Comparison of ENCODE assay signal across 14 cellular contexts in genomic region chr20:61933481-61933950, GRCh38.
"Had no signal": no experiment of that assay in that cellular context is flagged by ENCODE, and none has a peak within 500 bp of the region (broad histone marks: within the 10 kb centered on the region; RNA-seq: fewer than 3 reads in every experiment).

No MANE protein-coding gene starts in this region.

- H3K4me1 Mint-ChIP-seq: activated CD8-positive, alpha-beta memory T cell treated with anti-CD3 and anti-CD28 coated beads, Interleukin-2, amount 10 ng/mL, durations not matched to agents 7 days and 5 days had no signal

- H3K27me3 Mint-ChIP-seq: activated CD8-positive, alpha-beta memory T cell treated with anti-CD3 and anti-CD28 coated beads, Interleukin-2, amount 10 ng/mL, durations not matched to agents 7 days and 5 days; stimulated activated naive CD8-positive, alpha-beta T cell treated with anti-CD3 and anti-CD28 coated beads, Interleukin-15, Interleukin-2, amounts not matched to agents 100 ng/mL and 50 ng/mL, for 24 hours had no signal

- H3K27me3 ChIP-seq: testis had no signal

- H3K36me3 ChIP-seq: gastroesophageal sphincter, prostate gland had no signal

- H3K4me1 ChIP-seq: gastroesophageal sphincter, prostate gland, testis had no signal

- H3K27ac ChIP-seq: gastroesophageal sphincter, prostate gland, testis had no signal

- DNase-seq: activated CD4-positive, alpha-beta T cell treated with anti-CD3 and anti-CD28 coated beads, Interleukin-2, amount 50 U/mL, for 4 hours; activated CD8-positive, alpha-beta memory T cell treated with anti-CD3 and anti-CD28 coated beads, Interleukin-2, amount 10 ng/mL, durations not matched to agents 7 days and 5 days; activated naive CD4-positive, alpha-beta T cell treated with Interleukin-2 at 50 U/mL for 16 hours; activated T-cell treated with anti-CD3 and anti-CD28 coated beads, Interleukin-2, amount 50 U/mL, for 24 hours; central memory CD4-positive, alpha-beta T cell; cortex of kidney; effector memory CD4-positive, alpha-beta T cell; stimulated activated CD4-positive, alpha-beta T cell treated with anti-CD3 and anti-CD28 coated beads, Interleukin-4, amount 100 ng/mL, for 24 hours; testis had no signal

- ATAC-seq: activated CD8-positive, alpha-beta memory T cell treated with anti-CD3 and anti-CD28 coated beads, Interleukin-2, amount 10 ng/mL, durations not matched to agents 7 days and 5 days; gastroesophageal sphincter; naive thymus-derived CD8-positive, alpha-beta T cell had no signal

- H3K4me3 Mint-ChIP-seq: activated CD8-positive, alpha-beta memory T cell treated with anti-CD3 and anti-CD28 coated beads, Interleukin-2, amount 10 ng/mL, durations not matched to agents 7 days and 5 days; activated T-cell treated with anti-CD3 and anti-CD28 coated beads, Interleukin-2, amount 50 U/mL, for 24 hours; naive thymus-derived CD8-positive, alpha-beta T cell; stimulated activated naive CD8-positive, alpha-beta T cell treated with anti-CD3 and anti-CD28 coated beads, Interleukin-15, Interleukin-2, amounts not matched to agents 100 ng/mL and 50 ng/mL, for 24 hours; T-helper 1 cell treated with Interleukin-12 subunit alpha and Interleukin-12 subunit beta and Interleukin-4 antibody, amounts not matched to agents 30 μg/mL and 1 μg/mL, for 36 hours had no signal

- H3K9me3 Mint-ChIP-seq: activated T-cell treated with anti-CD3 and anti-CD28 coated beads, Interleukin-2, amount 50 U/mL, for 24 hours; naive thymus-derived CD8-positive, alpha-beta T cell; stimulated activated naive CD8-positive, alpha-beta T cell treated with anti-CD3 and anti-CD28 coated beads, Interleukin-15, Interleukin-2, amounts not matched to agents 100 ng/mL and 50 ng/mL, for 24 hours; T-helper 1 cell treated with Interleukin-12 subunit alpha and Interleukin-12 subunit beta and Interleukin-4 antibody, amounts not matched to agents 30 μg/mL and 1 μg/mL, for 36 hours had no signal

- H3K36me3 Mint-ChIP-seq: activated CD8-positive, alpha-beta memory T cell treated with anti-CD3 and anti-CD28 coated beads, Interleukin-2, amount 10 ng/mL, durations not matched to agents 7 days and 5 days; naive thymus-derived CD8-positive, alpha-beta T cell had no signal

- H3K4me3 ChIP-seq: gastroesophageal sphincter, prostate gland, testis had no signal

- H3K9me3 ChIP-seq: gastroesophageal sphincter, prostate gland, testis had no signal

- H3K27ac Mint-ChIP-seq: activated CD8-positive, alpha-beta memory T cell treated with anti-CD3 and anti-CD28 coated beads, Interleukin-2, amount 10 ng/mL, durations not matched to agents 7 days and 5 days; activated T-cell treated with anti-CD3 and anti-CD28 coated beads, Interleukin-2, amount 50 U/mL, for 24 hours; naive thymus-derived CD8-positive, alpha-beta T cell; stimulated activated naive CD8-positive, alpha-beta T cell treated with anti-CD3 and anti-CD28 coated beads, Interleukin-15, Interleukin-2, amounts not matched to agents 100 ng/mL and 50 ng/mL, for 24 hours; T-helper 1 cell treated with Interleukin-12 subunit alpha and Interleukin-12 subunit beta and Interleukin-4 antibody, amounts not matched to agents 30 μg/mL and 1 μg/mL, for 36 hours had no signal
